ENCODE assay signal across 8 cellular contexts in the genomic region with DNA sequence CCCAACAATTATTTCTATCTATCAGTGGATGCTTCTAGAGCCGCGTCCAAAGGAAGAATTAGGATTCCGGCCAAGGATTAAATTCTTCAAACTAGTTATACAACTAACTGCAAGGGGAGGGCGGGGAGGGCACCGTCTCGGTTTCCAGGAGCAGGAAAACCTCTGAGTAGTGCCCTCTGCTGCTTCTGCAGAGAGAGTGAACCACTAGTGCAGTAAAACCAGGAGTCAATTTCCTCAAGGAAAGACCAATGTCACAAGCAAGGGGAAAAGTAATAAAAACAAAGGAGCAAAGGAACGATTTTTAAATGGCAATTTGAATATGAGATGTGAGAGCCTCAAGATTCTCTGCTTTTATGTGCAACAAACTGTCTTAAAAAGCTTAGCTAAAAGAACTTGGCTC. TPM values are rescaled to one million over a fixed set of nuclear protein-coding genes. Genes with fewer than 3 reads are reported as not detected.
DNase-seq lines count a peak whose midpoint lies in the region; TF ChIP-seq lines count a peak whose summit lies in the region.

No MANE protein-coding gene starts in this region.

- POLR2A ChIA-PET in GM10248 (lab: Yijun Ruan, JAX), result no interaction called here

- TF ChIP-seq CTCF in GM10248 (IDR thresholded peaks at IDR 0.05; ENCODE audit: control extremely low read depth, extremely low read depth, low read depth, missing control alignments) (peak; percentile 25), retinal pigment epithelial cell (conservative IDR thresholded peaks at IDR 0.05; ENCODE audit: low read depth, low read length) (peak; percentile 73)

- DNase-seq in GM10248 (ENCODE audit: extremely low spot score) (no peak), SK-MEL-5 (ENCODE audit: low read depth, low spot score) (peak; percentile 52), glomerular visceral epithelial cell (ENCODE audit: extremely low spot score) (peak; percentile 49), retinal pigment epithelial cell (ENCODE audit: low read depth) (no peak), NCI-H1092 (lab: John Stamatoyannopoulos, UW) (no peak), posterior vena cava (ENCODE audit: low spot score) (no peak)
- no peak for DNase-seq in stimulated activated CD4-positive, alpha-beta T cell treated with anti-CD3 and anti-CD28 coated beads, Interleukin-1b, Interleukin-23, amount 100 ng/mL, for 48 hours
- no peak for DNase-seq in stimulated activated CD8-positive, alpha-beta memory T cell treated with anti-CD3 and anti-CD28 coated beads, Interleukin-4, amount 100 ng/mL, for 48 hours

- in situ Hi-C loops in SK-MEL-5 (cut with HindIII; ENCODE audit: low pct_unique_long_range_greater_than_20kb, low sequenced_read_pairs), result no loop called here

- H3K4me3 ChIP-seq in retinal pigment epithelial cell (ENCODE audit: low read length), result no peak overlapping the region

- intact Hi-C loops in posterior vena cava (cut with DNase I), result loop anchor here in 1 of 2 donors (5.0 kb wide), 1 partner anchor 387 kb away; no protein-coding TSS in a partner anchor

- CTCF ChIA-PET in GM10248 (lab: Yijun Ruan, JAX), result interaction anchor here (0.7 to 5.2 kb wide), 10 partner anchors 8 to 386 kb away, joined by 3 to 75 read pairs (median 10); a partner anchor contains a TSS

RNA-seq across cellular contexts. Expression of a gene that starts 16.5 kb away (rescaled TPM):
- 46.1 and 47.8 TPM in 2 replicates for total RNA-seq in SK-MEL-5 (2014; rRNA removed; shearing (Covaris generic))
- polyA plus RNA-seq in SK-MEL-5 (2015; cell fraction: cytosol; rRNA removed), result 28.9 and 34.9 TPM in 2 replicates
- 15.4 TPM in 2 replicates for polyA plus RNA-seq in SK-MEL-5 (2015; cell fraction: nucleus; rRNA removed)
- 10 to 100 TPM; 39.8 to 43.8 TPM for total RNA-seq in posterior vena cava

RNA-seq across cellular contexts. Expression of a gene that starts 43.1 kb away (rescaled TPM):
- 145 and 165 TPM in 2 replicates for total RNA-seq in SK-MEL-5 (2014; rRNA removed; shearing (Covaris generic))
- 42.8 and 60.4 TPM in 2 replicates for polyA plus RNA-seq in SK-MEL-5 (2015; cell fraction: cytosol; rRNA removed)
- polyA plus RNA-seq in SK-MEL-5 (2015; cell fraction: nucleus; rRNA removed), result 10.3 and 16.5 TPM in 2 replicates
- total RNA-seq in posterior vena cava, result 10 to 100 TPM; 21.7 to 31.3 TPM

RNA-seq across cellular contexts. Expression of a gene that starts 53.9 kb away (rescaled TPM):
- total RNA-seq in SK-MEL-5 (2014; rRNA removed; shearing (Covaris generic)), result not detected in 2 replicates
- polyA plus RNA-seq in SK-MEL-5 (2015; cell fraction: cytosol; rRNA removed), result 0.11 TPM in 1 of 2 replicates, not detected in the other
- polyA plus RNA-seq in SK-MEL-5 (2015; cell fraction: nucleus; rRNA removed), result 0.36 and 2.4 TPM in 2 replicates
- 1 to 10 TPM in 1 of 2 donors, under 1 TPM in 1; 0.93 to 1.7 TPM for total RNA-seq in posterior vena cava

Comparison
In these comparisons a context has a peak if more than half of its experiments do, and no peak if none do; other contexts are left out.
1. DNase-seq: peak in SK-MEL-5 (single experiment) and glomerular visceral epithelial cell (single experiment); none in GM10248 (single experiment), retinal pigment epithelial cell (single experiment), NCI-H1092 (single experiment), posterior vena cava (single experiment), stimulated activated CD4-positive, alpha-beta T cell treated with anti-CD3 and anti-CD28 coated beads, Interleukin-1b, Interleukin-23, amount 100 ng/mL, for 48 hours (single experiment) and stimulated activated CD8-positive, alpha-beta memory T cell treated with anti-CD3 and anti-CD28 coated beads, Interleukin-4, amount 100 ng/mL, for 48 hours (single experiment).